ENCODE assay signal across 26 cellular contexts in genomic region chr10:80633383-80633860, GRCh38.
"Had no signal": no experiment of that assay in that cellular context is flagged by ENCODE, and none has a peak within 500 bp of the region (broad histone marks: within the 10 kb centered on the region; RNA-seq: fewer than 3 reads in every experiment).

No MANE protein-coding gene starts in this region.

- H3K9me3 ChIP-seq: ovary, prostate gland, right lobe of liver, sigmoid colon, stomach, thoracic aorta, thyroid gland, tibial nerve, upper lobe of right lung, uterus had no signal

- H3K4me2 ChIP-seq: neural progenitor cell had no signal

- H3K27me3 ChIP-seq: neural progenitor cell, ovary, right lobe of liver, sigmoid colon, stomach, thyroid gland, tibial nerve, upper lobe of right lung, uterus had no signal

- H3K9ac ChIP-seq: neural progenitor cell had no signal

- H3K4me3 ChIP-seq: neural progenitor cell, ovary, prostate gland, right lobe of liver, sigmoid colon, stomach, thoracic aorta, thyroid gland, tibial nerve, upper lobe of right lung, uterus had no signal

- H2AFZ ChIP-seq: neural progenitor cell had no signal

- H3K36me3 ChIP-seq: neural progenitor cell, ovary, prostate gland, right lobe of liver, sigmoid colon, stomach, thoracic aorta, thyroid gland, tibial nerve, upper lobe of right lung, uterus had no signal

- H3K36me3 Mint-ChIP-seq: naive B cell; natural killer cell treated with Interleukin-12 subunit alpha and Interleukin-12 subunit beta and Interleukin-15 and Interleukin-18, amount 100 ng/mL, for 72 hours; neural progenitor cell; stimulated activated effector memory CD8-positive, alpha-beta T cell treated with anti-CD3 and anti-CD28 coated beads, Interleukin-12 subunit alpha, Interleukin-12 subunit beta, amount 100 ng/mL, for 72 hours; stimulated activated naive B cell treated with anti-CD40 and anti-IgM and Interleukin-4, amounts not matched to agents 10 μg/mL and 1 μg/mL and 100 μg/mL, for 72 hours; type B pancreatic cell had no signal

- H3K4me1 Mint-ChIP-seq: naive B cell; naive thymus-derived CD8-positive, alpha-beta T cell; neural progenitor cell; stimulated activated effector memory CD8-positive, alpha-beta T cell treated with anti-CD3 and anti-CD28 coated beads, Interleukin-12 subunit alpha, Interleukin-12 subunit beta, amount 100 ng/mL, for 72 hours; stimulated activated naive B cell treated with anti-CD40 and anti-IgM and Interleukin-4, amounts not matched to agents 10 μg/mL and 1 μg/mL and 100 μg/mL, for 72 hours had no signal

- H3K27me3 Mint-ChIP-seq: naive B cell; stimulated activated naive B cell treated with anti-CD40 and anti-IgM and Interleukin-4, amounts not matched to agents 10 μg/mL and 1 μg/mL and 100 μg/mL, for 72 hours; stimulated activated naive CD8-positive, alpha-beta T cell treated with anti-CD3 and anti-CD28 coated beads, Interleukin-15, Interleukin-2, amounts not matched to agents 100 ng/mL and 50 ng/mL, for 24 hours had no signal

- ATAC-seq: naive thymus-derived CD8-positive, alpha-beta T cell; right cardiac atrium; stimulated activated naive B cell treated with anti-CD40 and anti-IgM and Interleukin-4, amounts not matched to agents 10 μg/mL and 1 μg/mL and 100 μg/mL, for 72 hours had no signal

- H3K4me3 Mint-ChIP-seq: naive B cell; naive thymus-derived CD8-positive, alpha-beta T cell; natural killer cell treated with Interleukin-12 subunit alpha and Interleukin-12 subunit beta and Interleukin-15 and Interleukin-18, amount 100 ng/mL, for 72 hours; neural progenitor cell; stimulated activated effector memory CD8-positive, alpha-beta T cell treated with anti-CD3 and anti-CD28 coated beads, Interleukin-12 subunit alpha, Interleukin-12 subunit beta, amount 100 ng/mL, for 72 hours; stimulated activated naive B cell treated with anti-CD40 and anti-IgM and Interleukin-4, amounts not matched to agents 10 μg/mL and 1 μg/mL and 100 μg/mL, for 72 hours; stimulated activated naive CD8-positive, alpha-beta T cell treated with anti-CD3 and anti-CD28 coated beads, Interleukin-15, Interleukin-2, amounts not matched to agents 100 ng/mL and 50 ng/mL, for 24 hours; type B pancreatic cell had no signal

- H3K27ac Mint-ChIP-seq: naive B cell; natural killer cell treated with Interleukin-12 subunit alpha and Interleukin-12 subunit beta and Interleukin-15 and Interleukin-18, amount 100 ng/mL, for 72 hours; neural progenitor cell; stimulated activated effector memory CD8-positive, alpha-beta T cell treated with anti-CD3 and anti-CD28 coated beads, Interleukin-12 subunit alpha, Interleukin-12 subunit beta, amount 100 ng/mL, for 72 hours; stimulated activated naive B cell treated with anti-CD40 and anti-IgM and Interleukin-4, amounts not matched to agents 10 μg/mL and 1 μg/mL and 100 μg/mL, for 72 hours; stimulated activated naive CD8-positive, alpha-beta T cell treated with anti-CD3 and anti-CD28 coated beads, Interleukin-15, Interleukin-2, amounts not matched to agents 100 ng/mL and 50 ng/mL, for 24 hours; type B pancreatic cell had no signal

- H3K27ac ChIP-seq: neural progenitor cell, ovary, prostate gland, right lobe of liver, sigmoid colon, stomach, thoracic aorta, thyroid gland, tibial nerve, upper lobe of right lung, uterus had no signal

- DNase-seq: naive B cell; naive thymus-derived CD8-positive, alpha-beta T cell; occipital lobe; ovary; right lobe of liver; sigmoid colon; small intestine; stimulated activated CD4-positive, alpha-beta T cell treated with anti-CD3 and anti-CD28 coated beads, Interleukin-15, amount 100 ng/mL, for 24 hours; stimulated activated CD4-positive, alpha-beta T cell treated with anti-CD3 and anti-CD28 coated beads, Interleukin-2, amount 100 ng/mL, for 24 hours; stimulated activated CD4-positive, alpha-beta T cell treated with anti-CD3 and anti-CD28 coated beads, Interleukin-2, amount 100 ng/mL, for 48 hours; stimulated activated CD4-positive, alpha-beta T cell treated with anti-CD3 and anti-CD28 coated beads, Interleukin-4, amount 100 ng/mL, for 24 hours; stimulated activated naive B cell treated with anti-CD40 and anti-IgM and Interleukin-4, amounts not matched to agents 10 μg/mL and 1 μg/mL and 100 μg/mL, for 72 hours; stimulated activated naive CD4-positive, alpha-beta T cell treated with Interleukin-2 at 50 U/mL for 16 hours; stomach; thyroid gland; upper lobe of right lung; uterus had no signal

- H3K4me1 ChIP-seq: neural progenitor cell, prostate gland, right lobe of liver, sigmoid colon, stomach, thyroid gland, tibial nerve, upper lobe of right lung, uterus had no signal

- H3K9me3 Mint-ChIP-seq: natural killer cell treated with Interleukin-12 subunit alpha and Interleukin-12 subunit beta and Interleukin-15 and Interleukin-18, amount 100 ng/mL, for 72 hours; neural progenitor cell; stimulated activated effector memory CD8-positive, alpha-beta T cell treated with anti-CD3 and anti-CD28 coated beads, Interleukin-12 subunit alpha, Interleukin-12 subunit beta, amount 100 ng/mL, for 72 hours; stimulated activated naive CD8-positive, alpha-beta T cell treated with anti-CD3 and anti-CD28 coated beads, Interleukin-15, Interleukin-2, amounts not matched to agents 100 ng/mL and 50 ng/mL, for 24 hours had no signal

- FAIRE-seq: small intestine had no signal
